1 cellular context compared by ENCODE assay signal in the genomic region with DNA sequence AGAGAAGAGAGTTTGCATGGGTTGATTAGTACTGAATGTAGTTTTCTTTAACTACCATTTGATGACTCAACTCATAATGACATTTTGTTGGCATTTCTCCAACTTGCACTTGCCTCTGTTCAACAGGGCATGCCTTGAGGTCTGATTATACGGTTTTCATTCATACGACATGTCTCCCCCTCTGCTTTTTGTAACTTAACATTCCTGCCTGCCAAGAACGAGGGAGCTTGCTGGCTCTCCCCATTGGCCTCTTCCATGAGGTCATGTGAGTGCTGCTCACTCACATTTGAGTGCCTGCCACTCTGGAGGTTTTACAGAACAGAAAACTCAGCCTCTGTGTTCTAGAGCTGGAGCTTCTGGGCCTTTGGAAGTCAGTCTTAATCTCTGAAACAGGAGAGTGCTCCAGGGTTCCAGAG.
TF ChIP-seq lines count a peak whose summit lies in the region.

No MANE protein-coding gene starts in this region.

TF ChIP-seq in GM23338, 12 proteins besides CTCF, POLR2A, EP300 and RAD21 (continued from another document):
- TF ChIP-seq ZNF114 (CRISPR knock-in tag; IDR thresholded peaks at IDR 0.05) (no peak), JUNB (IDR thresholded peaks at IDR 0.05; ENCODE audit: unreplicated experiment) (no peak), CREB1 (CRISPR knock-in tag; IDR thresholded peaks at IDR 0.05; ENCODE audit: low read depth) (no peak), POLR2AphosphoS5 (IDR thresholded peaks at IDR 0.05; ENCODE audit: low read depth) (no peak)
- TF ChIP-seq, protein P1, sequence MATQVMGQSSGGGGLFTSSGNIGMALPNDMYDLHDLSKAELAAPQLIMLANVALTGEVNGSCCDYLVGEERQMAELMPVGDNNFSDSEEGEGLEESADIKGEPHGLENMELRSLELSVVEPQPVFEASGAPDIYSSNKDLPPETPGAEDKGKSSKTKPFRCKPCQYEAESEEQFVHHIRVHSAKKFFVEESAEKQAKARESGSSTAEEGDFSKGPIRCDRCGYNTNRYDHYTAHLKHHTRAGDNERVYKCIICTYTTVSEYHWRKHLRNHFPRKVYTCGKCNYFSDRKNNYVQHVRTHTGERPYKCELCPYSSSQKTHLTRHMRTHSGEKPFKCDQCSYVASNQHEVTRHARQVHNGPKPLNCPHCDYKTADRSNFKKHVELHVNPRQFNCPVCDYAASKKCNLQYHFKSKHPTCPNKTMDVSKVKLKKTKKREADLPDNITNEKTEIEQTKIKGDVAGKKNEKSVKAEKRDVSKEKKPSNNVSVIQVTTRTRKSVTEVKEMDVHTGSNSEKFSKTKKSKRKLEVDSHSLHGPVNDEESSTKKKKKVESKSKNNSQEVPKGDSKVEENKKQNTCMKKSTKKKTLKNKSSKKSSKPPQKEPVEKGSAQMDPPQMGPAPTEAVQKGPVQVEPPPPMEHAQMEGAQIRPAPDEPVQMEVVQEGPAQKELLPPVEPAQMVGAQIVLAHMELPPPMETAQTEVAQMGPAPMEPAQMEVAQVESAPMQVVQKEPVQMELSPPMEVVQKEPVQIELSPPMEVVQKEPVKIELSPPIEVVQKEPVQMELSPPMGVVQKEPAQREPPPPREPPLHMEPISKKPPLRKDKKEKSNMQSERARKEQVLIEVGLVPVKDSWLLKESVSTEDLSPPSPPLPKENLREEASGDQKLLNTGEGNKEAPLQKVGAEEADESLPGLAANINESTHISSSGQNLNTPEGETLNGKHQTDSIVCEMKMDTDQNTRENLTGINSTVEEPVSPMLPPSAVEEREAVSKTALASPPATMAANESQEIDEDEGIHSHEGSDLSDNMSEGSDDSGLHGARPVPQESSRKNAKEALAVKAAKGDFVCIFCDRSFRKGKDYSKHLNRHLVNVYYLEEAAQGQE (IDR thresholded peaks at IDR 0.05; ENCODE audit: unreplicated experiment), result no peak
